Comparison of ENCODE assay signal across 9 cellular contexts in the genomic region with DNA sequence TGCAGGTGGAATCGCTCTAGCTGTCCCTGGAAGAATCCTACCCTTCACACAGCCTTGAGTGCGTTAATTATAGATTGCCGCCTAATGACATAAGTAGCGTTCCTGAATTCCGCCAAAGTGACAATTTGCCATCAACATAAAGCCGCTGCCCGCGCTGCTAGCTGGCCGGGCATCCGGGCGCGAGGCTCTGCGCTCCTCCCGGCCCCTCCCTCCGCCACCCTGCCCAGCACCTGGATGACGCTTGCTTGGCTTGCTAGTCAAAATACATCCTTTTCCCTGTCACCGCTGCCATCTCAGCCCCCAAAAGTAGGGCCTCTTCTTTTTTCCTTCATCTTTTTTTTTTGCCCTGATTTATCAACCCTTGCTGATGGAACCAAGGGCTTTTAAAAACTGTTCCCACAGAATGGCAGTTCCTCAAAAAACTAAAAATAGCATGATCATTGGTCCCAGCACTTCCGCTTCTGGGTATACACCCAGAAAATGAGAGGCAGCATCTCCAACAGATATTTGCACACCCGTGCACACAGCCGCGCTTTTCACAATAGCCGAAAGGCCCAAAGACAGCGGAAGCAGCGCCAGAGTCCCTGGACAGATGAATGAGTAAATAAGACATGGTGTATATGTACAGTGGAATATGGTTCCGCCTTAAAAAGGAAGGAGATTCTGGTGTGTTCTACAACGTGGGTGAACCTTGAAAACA.
DNase-seq lines count a peak whose midpoint lies in the region; ATAC-seq, FAIRE-seq and TF ChIP-seq lines count a peak whose summit lies in the region.
"Had no signal": no experiment of that assay in that cellular context is flagged by ENCODE, and none has a peak within 500 bp of the region (broad histone marks: within the 10 kb centered on the region; RNA-seq: fewer than 3 reads in every experiment).

No MANE protein-coding gene starts in this region.

- H3K27ac Mint-ChIP-seq in endodermal cell (no peak overlapping the region), neural crest cell (ENCODE audit: unreplicated experiment) (no peak overlapping the region)

- H3K4me1 ChIP-seq in A549: peaks cover 18% of the 10 kb centered on the region
- H3K4me1 ChIP-seq in endodermal cell (ENCODE audit: control insufficient read depth, insufficient read depth, low read length): no peaks in the 10 kb centered on the region

- no peak for DNase-seq in A549 (ENCODE audit: low read depth in 1 of 2, low spot score in 1 of 2)
- peak; percentile 31 for DNase-seq in NCI-H2107 (lab: John Stamatoyannopoulos, UW)
- peak; percentile 32 for DNase-seq in endodermal cell
- no peak for DNase-seq in neural crest cell (ENCODE audit: low read depth, low spot score)
- DNase-seq: stimulated activated CD4-positive, alpha-beta T cell treated with anti-CD3 and anti-CD28 coated beads, Interleukin-12 subunit alpha, Interleukin-12 subunit beta, amount 100 ng/mL, for 4 hours had no signal

- TF ChIP-seq CTCF in A549 (IDR thresholded peaks at IDR 0.05): no peak
- no peak for TF ChIP-seq CTCF in endodermal cell (conservative IDR thresholded peaks at IDR 0.05)
- no peak for TF ChIP-seq CTCF in neural crest cell (conservative IDR thresholded peaks at IDR 0.05)

- H3K9me3 Mint-ChIP-seq in endodermal cell (peaks cover 14% of the 10 kb centered on the region), neural crest cell (peaks cover 4% of the 10 kb centered on the region)

- TF ChIP-seq RAD21 in A549 (conservative IDR thresholded peaks at IDR 0.05 in 1 of 2, IDR thresholded peaks at IDR 0.05 in 1 of 2): no peak

- peak overlapping the region; percentile 65 to 83 for H3K27ac ChIP-seq in A549
- H3K27ac ChIP-seq in endodermal cell (ENCODE audit: low read depth, low read length): peak overlapping the region; percentile 40

- no peak overlapping the region for H3K9ac ChIP-seq in endodermal cell (ENCODE audit: extremely low read depth, low read length, poor library complexity, severe bottlenecking)

- H3K4me1 Mint-ChIP-seq in endodermal cell: peaks cover 5% of the 10 kb centered on the region
- peaks cover 42% of the 10 kb centered on the region for H3K4me1 Mint-ChIP-seq in neural crest cell

- FAIRE-seq in A549 (lab: Jason Lieb, UNC): no peak

- H3K9me3 ChIP-seq in A549 (no peaks in the 10 kb centered on the region), endodermal cell (ENCODE audit: control insufficient read depth, low read length) (no peaks in the 10 kb centered on the region)

- CTCF ChIA-PET in A549 (lab: Yijun Ruan, JAX): interaction anchor here (1.6 kb wide), 1 partner anchor 9 kb away, joined by 5 read pairs; no protein-coding TSS in a partner anchor

- H3K36me3 ChIP-seq in endodermal cell (ENCODE audit: control insufficient read depth, insufficient read depth, low read length): no peaks in the 10 kb centered on the region

- no peak for TF ChIP-seq EP300 in A549 (IDR thresholded peaks at IDR 0.05)

- no peaks in the 10 kb centered on the region for H3K27me3 ChIP-seq in endodermal cell (ENCODE audit: control insufficient read depth, insufficient read depth, low read length, poor library complexity, severe bottlenecking)

- H3K4me3 Mint-ChIP-seq in endodermal cell (no peak overlapping the region), neural crest cell (peak overlapping the region; percentile 19)

- TF ChIP-seq POLR2A in A549 (IDR thresholded peaks at IDR 0.05; ENCODE audit: low read length): no peak

- ATAC-seq in A549: no peak
- no peak for ATAC-seq in GM19395 (IDR thresholded peaks at IDR 0.05; ENCODE audit: unreplicated experiment)
- no peak for ATAC-seq in HG03439 (IDR thresholded peaks at IDR 0.05; ENCODE audit: unreplicated experiment)
- ATAC-seq in GM18867 (IDR thresholded peaks at IDR 0.05; ENCODE audit: unreplicated experiment): no peak
- ATAC-seq in HG03108 (IDR thresholded peaks at IDR 0.05; ENCODE audit: unreplicated experiment): no peak

- H3K36me3 Mint-ChIP-seq in endodermal cell (ENCODE audit: low read depth): no peaks in the 10 kb centered on the region
- no peaks in the 10 kb centered on the region for H3K36me3 Mint-ChIP-seq in neural crest cell (ENCODE audit: low read depth)

- POLR2A ChIA-PET in A549 (lab: Yijun Ruan, JAX): interaction anchor here (1.1 to 1.5 kb wide), 2 partner anchors 57 to 84 kb away, joined by 3 to 5 read pairs; no protein-coding TSS in a partner anchor

- H3K27me3 Mint-ChIP-seq in endodermal cell (ENCODE audit: insufficient read depth) (peaks cover 4% of the 10 kb centered on the region), neural crest cell (ENCODE audit: low read depth) (peaks cover 83% of the 10 kb centered on the region)

- H3K4me3 ChIP-seq in A549 (no peak overlapping the region), endodermal cell (ENCODE audit: low read length) (no peak overlapping the region)

- 89% methylated on average over 26 of the region's 26 CpGs for WGBS in A549 (ENCODE audit: missing lambda C conversion rate)
- 94 to 95% methylated on average over 26 of the region's 26 CpGs for WGBS in endodermal cell (ENCODE audit: insufficient coverage in 1 of 2, insufficient read length in 1 of 2), 2 experiments

- H3K4me2 ChIP-seq in A549: peak overlapping the region; percentile 70

TF ChIP-seq in A549, 52 proteins besides CTCF, POLR2A, EP300 and RAD21:
- TF ChIP-seq E2F6 (IDR thresholded peaks at IDR 0.05; ENCODE audit: borderline replicate concordance, low read depth) (no peak), KDM1A (IDR thresholded peaks at IDR 0.05; ENCODE audit: low read depth) (no peak), USF2 (IDR thresholded peaks at IDR 0.05) (no peak), MYC (IDR thresholded peaks at IDR 0.05; ENCODE audit: borderline replicate concordance, low read length) (no peak), HOXB5 (CRISPR knock-in tag; IDR thresholded peaks at IDR 0.05) (no peak), RNF2 (IDR thresholded peaks at IDR 0.05; ENCODE audit: borderline replicate concordance, low read depth) (no peak), ZSCAN20 (CRISPR knock-in tag; IDR thresholded peaks at IDR 0.05) (no peak), GATA3 (IDR thresholded peaks at IDR 0.05; ENCODE audit: borderline replicate concordance) (no peak), NFE2L2 (conservative IDR thresholded peaks at IDR 0.05; ENCODE audit: low read length) (no peak), CHD4 (IDR thresholded peaks at IDR 0.05; ENCODE audit: borderline replicate concordance) (no peak), TP53 (CRISPR knock-in tag; IDR thresholded peaks at IDR 0.05) (no peak), MAFK (IDR thresholded peaks at IDR 0.05; ENCODE audit: partially characterized antibody) (no peak), POLR2AphosphoS2 (conservative IDR thresholded peaks at IDR 0.05; ENCODE audit: low read length) (no peak), CHD2 (IDR thresholded peaks at IDR 0.05; ENCODE audit: low read length, partially characterized antibody) (no peak), HMGXB4 (CRISPR knock-in tag; IDR thresholded peaks at IDR 0.05; ENCODE audit: borderline replicate concordance) (no peak), MAZ (IDR thresholded peaks at IDR 0.05; ENCODE audit: borderline replicate concordance, low read depth, low read length) (no peak), PHF8 (IDR thresholded peaks at IDR 0.05; ENCODE audit: borderline replicate concordance, low read depth) (no peak), FOSB (CRISPR knock-in tag; IDR thresholded peaks at IDR 0.05) (no peak)
- TF ChIP-seq, protein P1, sequence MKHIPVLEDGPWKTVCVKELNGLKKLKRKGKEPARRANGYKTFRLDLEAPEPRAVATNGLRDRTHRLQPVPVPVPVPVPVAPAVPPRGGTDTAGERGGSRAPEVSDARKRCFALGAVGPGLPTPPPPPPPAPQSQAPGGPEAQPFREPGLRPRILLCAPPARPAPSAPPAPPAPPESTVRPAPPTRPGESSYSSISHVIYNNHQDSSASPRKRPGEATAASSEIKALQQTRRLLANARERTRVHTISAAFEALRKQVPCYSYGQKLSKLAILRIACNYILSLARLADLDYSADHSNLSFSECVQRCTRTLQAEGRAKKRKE (CRISPR knock-in tag; IDR thresholded peaks at IDR 0.05; ENCODE audit: low read depth): no peak
- TF ChIP-seq, protein P2, sequence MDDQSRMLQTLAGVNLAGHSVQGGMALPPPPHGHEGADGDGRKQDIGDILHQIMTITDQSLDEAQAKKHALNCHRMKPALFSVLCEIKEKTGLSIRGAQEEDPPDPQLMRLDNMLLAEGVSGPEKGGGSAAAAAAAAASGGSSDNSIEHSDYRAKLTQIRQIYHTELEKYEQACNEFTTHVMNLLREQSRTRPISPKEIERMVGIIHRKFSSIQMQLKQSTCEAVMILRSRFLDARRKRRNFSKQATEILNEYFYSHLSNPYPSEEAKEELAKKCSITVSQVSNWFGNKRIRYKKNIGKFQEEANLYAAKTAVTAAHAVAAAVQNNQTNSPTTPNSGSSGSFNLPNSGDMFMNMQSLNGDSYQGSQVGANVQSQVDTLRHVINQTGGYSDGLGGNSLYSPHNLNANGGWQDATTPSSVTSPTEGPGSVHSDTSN (IDR thresholded peaks at IDR 0.05): no peak

Comparison
In these comparisons a context has a peak if more than half of its experiments do, and no peak if none do; other contexts are left out.
1. DNase-seq: peak in NCI-H2107 (single experiment) and endodermal cell (single experiment); none in A549 (0 of 2) and neural crest cell (single experiment).